Comparison of ENCODE assay signal across 8 cellular contexts in the genomic region with DNA sequence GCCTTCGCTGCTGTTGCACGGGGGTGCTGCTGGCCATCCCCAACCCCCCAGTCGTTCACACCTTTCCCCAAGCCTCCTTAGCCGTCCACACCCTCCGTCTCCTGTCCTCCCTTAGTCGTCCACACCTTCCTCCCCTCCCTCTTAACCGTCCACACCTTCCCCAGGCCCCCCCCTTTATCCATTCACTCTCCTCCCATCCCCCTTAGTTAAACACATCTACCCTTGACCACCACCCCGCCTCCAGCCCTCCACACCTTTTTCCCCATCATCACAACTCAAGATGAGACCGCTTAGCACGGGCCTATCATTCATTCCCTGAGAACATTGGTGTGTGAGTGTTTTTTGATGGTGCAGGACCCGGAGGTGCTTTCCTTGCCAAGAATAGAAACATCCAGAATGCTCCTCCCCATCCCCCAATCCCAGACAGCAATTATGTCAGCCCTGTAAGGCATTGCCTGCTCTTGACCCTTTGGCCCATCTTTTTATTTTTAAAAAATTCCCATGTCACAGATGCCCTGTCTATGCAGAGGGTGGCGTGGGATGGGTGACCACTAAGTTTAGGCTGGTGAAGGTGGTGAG. TPM values are rescaled to one million over a fixed set of nuclear protein-coding genes. Genes with fewer than 3 reads are reported as not detected.
DNase-seq lines count a peak whose midpoint lies in the region; ATAC-seq, FAIRE-seq and TF ChIP-seq lines count a peak whose summit lies in the region.

No MANE protein-coding gene starts in this region.

- H4K20me1 ChIP-seq in endothelial cell of umbilical vein (replicated peaks; ENCODE audit: control insufficient read depth, extremely low read depth, insufficient read depth, low read length), result peaks cover 2% of the 10 kb centered on the region

- H2AFZ ChIP-seq in endothelial cell of umbilical vein (ENCODE audit: low read depth, low read length), result no peak overlapping the region

- POLR2A ChIA-PET in endothelial cell of umbilical vein (lab: Charles Lee), result interaction anchor here (1.2 kb wide), 1 partner anchor 55 kb away, joined by 3 read pairs; no protein-coding TSS in a partner anchor
- POLR2A ChIA-PET in HEK293T (lab: Yijun Ruan, JAX), result no interaction called here

- ATAC-seq in natural killer cell treated with Interleukin-12 subunit alpha and Interleukin-12 subunit beta and Interleukin-15 and Interleukin-18, amount 100 ng/mL, for 72 hours, result no peak

- peak overlapping the region; percentile 90 for H3K4me3 Mint-ChIP-seq in natural killer cell treated with Interleukin-12 subunit alpha and Interleukin-12 subunit beta and Interleukin-15 and Interleukin-18, amount 100 ng/mL, for 72 hours

- peak overlapping the region; percentile 65 to 77 for H3K27ac Mint-ChIP-seq in natural killer cell treated with Interleukin-12 subunit alpha and Interleukin-12 subunit beta and Interleukin-15 and Interleukin-18, amount 100 ng/mL, for 72 hours

- no peaks in the 10 kb centered on the region for H3K36me3 ChIP-seq in endothelial cell of umbilical vein (ENCODE audit: control insufficient read depth in 2 of 2, extremely low read depth in 1 of 2, insufficient read depth in 2 of 2, low read length in 2 of 2)

- TF ChIP-seq CTCF in GM12865 (IDR thresholded peaks at IDR 0.05; ENCODE audit: insufficient read depth, low read depth, low read length, missing control alignments) (no peak), endothelial cell of umbilical vein (IDR thresholded peaks at IDR 0.05; ENCODE audit: extremely low read depth in 1 of 2, insufficient read depth in 1 of 2, low read depth in 1 of 2, low read length in 2 of 2) (no peak)

- peak; percentile 71 for FAIRE-seq in endothelial cell of umbilical vein (lab: Jason Lieb, UNC)

- H3K36me3 Mint-ChIP-seq in natural killer cell treated with Interleukin-12 subunit alpha and Interleukin-12 subunit beta and Interleukin-15 and Interleukin-18, amount 100 ng/mL, for 72 hours, result no peaks in the 10 kb centered on the region

- no peaks in the 10 kb centered on the region for H3K9me3 Mint-ChIP-seq in natural killer cell treated with Interleukin-12 subunit alpha and Interleukin-12 subunit beta and Interleukin-15 and Interleukin-18, amount 100 ng/mL, for 72 hours

- peaks cover 17% of the 10 kb centered on the region for H3K4me1 ChIP-seq in endothelial cell of umbilical vein (ENCODE audit: control insufficient read depth, extremely low read depth, insufficient read depth, low read length)

- dilution Hi-C loops in endothelial cell of umbilical vein (cut with MboI; ENCODE audit: extremely low pct_ligation_motif_present, low sequenced_read_pairs), result no loop called here

- H3K79me2 ChIP-seq in endothelial cell of umbilical vein (ENCODE audit: control insufficient read depth, insufficient read depth, low read length), result peaks cover 59% of the 10 kb centered on the region

- no TSS peak for BruUV-seq in endothelial cell of umbilical vein (replicated peaks; lab: Mats Ljungman, UMichigan)

- H3K4me3 ChIP-seq in GM12865 (ENCODE audit: low read depth, low read length) (peak overlapping the region; percentile 85), endothelial cell of umbilical vein (replicated peaks in 1 of 3; ENCODE audit: insufficient read depth in 1 of 3, low read depth in 1 of 3, low read length in 3 of 3) (peak overlapping the region; percentile 51 to 93 (median 73))

- H3K9me1 ChIP-seq in endothelial cell of umbilical vein (replicated peaks; ENCODE audit: control insufficient read depth, extremely low read depth, insufficient read depth, low read length), result no peaks in the 10 kb centered on the region

- DNase-seq in GM12865 (ENCODE audit: low read depth) (peak; percentile 34), RKO (ENCODE audit: low spot score) (peak; percentile 41), endothelial cell of umbilical vein (ENCODE audit: low read depth, low spot score) (peak; percentile 35), HEK293T (ENCODE audit: extremely low spot score) (no peak), NK-92 (lab: John Stamatoyannopoulos, UW; ENCODE audit: unreplicated experiment) (no peak), middle frontal gyrus (ENCODE audit: extremely low spot score, low spot score) (no peak)
- no peak for DNase-seq in natural killer cell treated with Interleukin-12 subunit alpha and Interleukin-12 subunit beta and Interleukin-15 and Interleukin-18, amount 100 ng/mL, for 72 hours (ENCODE audit: low spot score)
- no peak for DNase-seq in effector CD4-positive, alpha-beta T cell

- intact Hi-C loops in endothelial cell of umbilical vein (cut with micrococcal nuclease), result loop anchor here (5.0 to 10.0 kb wide), 2 partner anchors 213 to 590 kb away; partner anchors contain the start of genes BRD7 and CYLD

- H3K4me1 Mint-ChIP-seq in natural killer cell treated with Interleukin-12 subunit alpha and Interleukin-12 subunit beta and Interleukin-15 and Interleukin-18, amount 100 ng/mL, for 72 hours (ENCODE audit: low read depth in 2 of 2), result peaks cover 34 to 47% of the 10 kb centered on the region in 2 donors

- no peaks in the 10 kb centered on the region for H3K9me3 ChIP-seq in endothelial cell of umbilical vein (replicated peaks; ENCODE audit: control insufficient read depth, insufficient read depth, low read length)

- CTCF ChIA-PET in endothelial cell of umbilical vein (lab: Charles Lee), result interaction anchor here (1.1 to 3.5 kb wide), 4 partner anchors 42 to 201 kb away, joined by 3 to 55 read pairs (median 6); no protein-coding TSS in a partner anchor
- CTCF ChIA-PET in HEK293T (lab: Yijun Ruan, JAX), result interaction anchor here (1.0 to 1.4 kb wide), 2 partner anchors 13 to 56 kb away, joined by 3 read pairs; no protein-coding TSS in a partner anchor

- TF ChIP-seq POLR2A in endothelial cell of umbilical vein (IDR thresholded peaks at IDR 0.05; ENCODE audit: low read depth, low read length), result no peak

- H3K27me3 ChIP-seq in endothelial cell of umbilical vein (ENCODE audit: control insufficient read depth in 2 of 2, insufficient read depth in 2 of 2, low read length in 2 of 2), result no peaks in the 10 kb centered on the region

- no peak overlapping the region for H3K27ac ChIP-seq in endothelial cell of umbilical vein (ENCODE audit: insufficient read depth, low read depth, low read length)

- no peaks in the 10 kb centered on the region for H3K27me3 Mint-ChIP-seq in natural killer cell treated with Interleukin-12 subunit alpha and Interleukin-12 subunit beta and Interleukin-15 and Interleukin-18, amount 100 ng/mL, for 72 hours

- H3K9ac ChIP-seq in endothelial cell of umbilical vein (replicated peaks; ENCODE audit: extremely low read depth, insufficient read depth, low read length), result peak overlapping the region; percentile 72

- peak overlapping the region; percentile 78 for H3K4me2 ChIP-seq in endothelial cell of umbilical vein (ENCODE audit: insufficient read depth, low read length)

TF ChIP-seq in endothelial cell of umbilical vein, 7 proteins besides CTCF, POLR2A, EP300 and RAD21:
- no peak for TF ChIP-seq POLR2AphosphoS5 (IDR thresholded peaks at IDR 0.05; ENCODE audit: insufficient read depth, low read depth, low read length)
- TF ChIP-seq GATA2 (IDR thresholded peaks at IDR 0.05; ENCODE audit: insufficient read depth, insufficient read length, low read depth, low read length), result no peak
- TF ChIP-seq, protein P1, sequence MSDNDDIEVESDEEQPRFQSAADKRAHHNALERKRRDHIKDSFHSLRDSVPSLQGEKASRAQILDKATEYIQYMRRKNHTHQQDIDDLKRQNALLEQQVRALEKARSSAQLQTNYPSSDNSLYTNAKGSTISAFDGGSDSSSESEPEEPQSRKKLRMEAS (IDR thresholded peaks at IDR 0.05; ENCODE audit: insufficient read depth, insufficient read length), result no peak
- no peak for TF ChIP-seq JUN (IDR thresholded peaks at IDR 0.05; ENCODE audit: borderline replicate concordance, insufficient read depth, insufficient read length, low read depth)
- TF ChIP-seq EZH2 (IDR thresholded peaks at IDR 0.05; ENCODE audit: borderline replicate concordance, low read depth, low read length, severe bottlenecking), result no peak
- no peak for TF ChIP-seq FOS (IDR thresholded peaks at IDR 0.05; ENCODE audit: borderline replicate concordance, insufficient read depth, low read length)
- no peak for TF ChIP-seq MYC (IDR thresholded peaks at IDR 0.05; ENCODE audit: low read depth, low read length)
TF ChIP-seq in endothelial cell of umbilical vein: peak in this region for 0.

TF ChIP-seq in HEK293T, 16 proteins besides CTCF, POLR2A, EP300 and RAD21 (continues in another document):
- TF ChIP-seq SP1 (IDR thresholded peaks at IDR 0.05), result no peak
- TF ChIP-seq FOXM1 (IDR thresholded peaks at IDR 0.05; ENCODE audit: borderline replicate concordance), result no peak
- no peak for TF ChIP-seq LEF1 (IDR thresholded peaks at IDR 0.05; ENCODE audit: borderline replicate concordance)
- TF ChIP-seq BHLHE40 (IDR thresholded peaks at IDR 0.05; ENCODE audit: borderline replicate concordance), result no peak
- TF ChIP-seq ZNF384 (IDR thresholded peaks at IDR 0.05), result no peak
- TF ChIP-seq FOXK2 (IDR thresholded peaks at IDR 0.05), result no peak
- TF ChIP-seq TARDBP (IDR thresholded peaks at IDR 0.05), result no peak
- no peak for TF ChIP-seq PKNOX1 (IDR thresholded peaks at IDR 0.05)
- TF ChIP-seq ELF4 (IDR thresholded peaks at IDR 0.05), result no peak
- no peak for TF ChIP-seq FOXA1 (IDR thresholded peaks at IDR 0.05)
- no peak for TF ChIP-seq ARNT (IDR thresholded peaks at IDR 0.05)
- TF ChIP-seq L3MBTL2 (conservative IDR thresholded peaks at IDR 0.05), result no peak
- no peak for TF ChIP-seq HDGF (IDR thresholded peaks at IDR 0.05; ENCODE audit: borderline replicate concordance)

RNA-seq across cellular contexts. Expression of gene TENT4B, which starts 1.4 kb away (rescaled TPM):
- total RNA-seq in endothelial cell of umbilical vein, result 13.1 TPM in 2 replicates
- 3.5 and 4.2 TPM in 2 replicates for polyA plus RNA-seq in endothelial cell of umbilical vein
- polyA plus RNA-seq in endothelial cell of umbilical vein (2011; cell fraction: cytosol; rRNA removed), result 4.8 and 5.4 TPM in 2 replicates
- polyA plus RNA-seq in endothelial cell of umbilical vein (2011; cell fraction: nucleus; rRNA removed), result 8.8 and 12.1 TPM in 2 replicates
- polyA plus RNA-seq in endothelial cell of umbilical vein (2012), result 7.6 and 7.7 TPM in 2 replicates
- 7.2 and 8.6 TPM in 2 replicates for polyA minus RNA-seq in endothelial cell of umbilical vein
- polyA minus RNA-seq in endothelial cell of umbilical vein (2011; cell fraction: cytosol; rRNA and poly(A)+ RNA removed), result 10.3 TPM
- 8.8 and 9.2 TPM in 2 replicates for polyA minus RNA-seq in endothelial cell of umbilical vein (2011; cell fraction: nucleus; rRNA and poly(A)+ RNA removed)
- total RNA-seq in natural killer cell treated with Interleukin-12 subunit alpha and Interleukin-12 subunit beta and Interleukin-15 and Interleukin-18, amount 100 ng/mL, for 72 hours, result 10 to 100 TPM; 13.1 to 17.5 TPM

Comparison
In these comparisons a context has a peak if more than half of its experiments do, and no peak if none do; other contexts are left out.
1. DNase-seq: peak in GM12865 (single experiment), RKO (single experiment) and endothelial cell of umbilical vein (single experiment); none in natural killer cell treated with Interleukin-12 subunit alpha and Interleukin-12 subunit beta and Interleukin-15 and Interleukin-18, amount 100 ng/mL, for 72 hours (single experiment), HEK293T (single experiment), NK-92 (single experiment), middle frontal gyrus (single experiment) and effector CD4-positive, alpha-beta T cell (single experiment).